Comparison of ENCODE assay signal across 9 cellular contexts in the genomic region with DNA sequence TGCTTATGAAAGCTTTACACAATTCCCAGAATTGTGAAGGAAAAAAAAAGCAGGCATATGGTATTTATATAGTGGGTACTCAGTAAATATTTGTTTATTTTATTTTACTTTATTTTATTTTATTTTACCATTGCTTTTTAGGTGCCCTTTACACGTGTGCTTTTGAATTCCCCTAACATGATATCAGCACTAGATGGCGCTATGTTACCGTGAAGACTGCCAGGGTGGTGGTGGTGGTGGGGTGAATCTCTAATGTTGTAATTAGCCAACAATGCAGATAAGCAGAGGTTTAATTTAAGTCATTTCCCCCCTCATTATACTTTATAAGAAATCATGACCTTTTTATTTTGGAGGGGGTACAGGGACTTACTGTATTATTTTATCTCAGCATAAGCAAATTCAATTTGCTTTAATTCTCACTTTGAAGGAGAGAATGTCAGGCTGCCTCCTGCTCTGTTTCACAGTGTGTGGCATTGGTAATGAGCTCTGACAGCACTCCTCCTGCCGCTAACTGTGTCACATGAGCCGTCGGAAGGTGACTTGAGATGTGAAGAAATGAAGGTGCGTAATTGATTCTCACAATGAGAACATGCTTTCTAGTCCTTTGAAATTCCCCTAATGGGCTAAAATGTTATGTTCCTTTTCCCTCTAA.
A peak's percentile ranks its signal among the peaks of the same experiment; 100 is the strongest.
DNase-seq lines count a peak whose midpoint lies in the region; ATAC-seq and TF ChIP-seq lines count a peak whose summit lies in the region.
"Had no signal": no experiment of that assay in that cellular context is flagged by ENCODE, and none has a peak within 500 bp of the region (broad histone marks: within the 10 kb centered on the region; RNA-seq: fewer than 3 reads in every experiment).

No MANE protein-coding gene starts in this region.

- H3K4me3 Mint-ChIP-seq in T-helper 2 cell treated with Interferon-gamma antibody and Interleukin-4, amounts not matched to agents 5 μg/mL and 100 μg/mL, for 36 hours: no peak overlapping the region

- H3K4me1 ChIP-seq in ascending aorta: no peaks in the 10 kb centered on the region

- peak; percentile 10 to 57 (median 47) for TF ChIP-seq CTCF in ascending aorta (IDR thresholded peaks at IDR 0.05)

- no peaks in the 10 kb centered on the region for H3K9me3 Mint-ChIP-seq in T-helper 2 cell treated with Interferon-gamma antibody and Interleukin-4, amounts not matched to agents 5 μg/mL and 100 μg/mL, for 36 hours

- no peaks in the 10 kb centered on the region for H3K4me1 Mint-ChIP-seq in T-helper 2 cell treated with Interferon-gamma antibody and Interleukin-4, amounts not matched to agents 5 μg/mL and 100 μg/mL, for 36 hours (ENCODE audit: low read depth)

- intact Hi-C loops in ascending aorta (cut with DNase I): loop anchor here (1.0 to 10.0 kb wide), 2 partner anchors 771 to 1396 kb away; no protein-coding TSS in a partner anchor

- no peaks in the 10 kb centered on the region for H3K36me3 ChIP-seq in ascending aorta

- H3K27me3 ChIP-seq in ascending aorta: no peaks in the 10 kb centered on the region

- H3K9me3 ChIP-seq in ascending aorta: no peaks in the 10 kb centered on the region

- H3K27ac Mint-ChIP-seq in T-helper 2 cell treated with Interferon-gamma antibody and Interleukin-4, amounts not matched to agents 5 μg/mL and 100 μg/mL, for 36 hours: no peak overlapping the region

- H3K27me3 Mint-ChIP-seq in T-helper 2 cell treated with Interferon-gamma antibody and Interleukin-4, amounts not matched to agents 5 μg/mL and 100 μg/mL, for 36 hours (ENCODE audit: low read depth): no peaks in the 10 kb centered on the region

- no peak overlapping the region for H3K27ac ChIP-seq in ascending aorta
- H3K27ac ChIP-seq: epithelial cell of prostate had no signal

- H3K4me3 ChIP-seq in ascending aorta: no peak overlapping the region

- peak; percentile 45 for ATAC-seq in HG02763 (IDR thresholded peaks at IDR 0.05; ENCODE audit: unreplicated experiment)

- no peaks in the 10 kb centered on the region for H3K36me3 Mint-ChIP-seq in T-helper 2 cell treated with Interferon-gamma antibody and Interleukin-4, amounts not matched to agents 5 μg/mL and 100 μg/mL, for 36 hours (ENCODE audit: low read depth)

- peak; percentile 4 to 11 for DNase-seq in stimulated activated CD4-positive, alpha-beta T cell treated with anti-CD3 and anti-CD28 coated beads, Interleukin-2, amount 100 ng/mL, for 48 hours
- no peak for DNase-seq in stimulated activated CD4-positive, alpha-beta T cell treated with anti-CD3 and anti-CD28 coated beads, Interleukin-4, amount 100 ng/mL, for 4 hours
- peak; percentile 21 for DNase-seq in NCI-H2227 treated with DMSO at 0.1 percent for 48 hours (lab: John Stamatoyannopoulos, UW)
- DNase-seq in ascending aorta (ENCODE audit: low spot score in 2 of 2): no peak
- peak; percentile 67 for DNase-seq in iPS-NIHi11 (ENCODE audit: low spot score)
- DNase-seq in superior temporal gyrus (ENCODE audit: extremely low spot score): peak; percentile 84
- no peak for DNase-seq in T-helper 2 cell treated with Interferon-gamma antibody and Interleukin-4, amounts not matched to agents 5 μg/mL and 100 μg/mL, for 36 hours (ENCODE audit: low spot score)

Comparison
In these comparisons a context has a peak if more than half of its experiments do, and no peak if none do; other contexts are left out.
1. DNase-seq: peak in stimulated activated CD4-positive, alpha-beta T cell treated with anti-CD3 and anti-CD28 coated beads, Interleukin-2, amount 100 ng/mL, for 48 hours (2 of 2), NCI-H2227 treated with DMSO at 0.1 percent for 48 hours (single experiment), iPS-NIHi11 (single experiment) and superior temporal gyrus (single experiment); none in stimulated activated CD4-positive, alpha-beta T cell treated with anti-CD3 and anti-CD28 coated beads, Interleukin-4, amount 100 ng/mL, for 4 hours (0 of 2), ascending aorta (0 of 2) and T-helper 2 cell treated with Interferon-gamma antibody and Interleukin-4, amounts not matched to agents 5 μg/mL and 100 μg/mL, for 36 hours (single experiment).